In genomic region chr10:89073719-89074118, GRCh38 we compare ENCODE assay signal across 25 cellular contexts.
DNase-seq lines count a peak whose midpoint lies in the region; FAIRE-seq and TF ChIP-seq lines count a peak whose summit lies in the region.
"Had no signal": no experiment of that assay in that cellular context is flagged by ENCODE, and none has a peak within 500 bp of the region (broad histone marks: within the 10 kb centered on the region; RNA-seq: fewer than 3 reads in every experiment).

No MANE protein-coding gene starts in this region.

- no TSS peak for BruUV-seq in endothelial cell of umbilical vein (replicated peaks; lab: Mats Ljungman, UMichigan)

- H3K23ac ChIP-seq in mesenchymal stem cell (ENCODE audit: low read length in 2 of 2) = no peak overlapping the region

- FAIRE-seq in endothelial cell of umbilical vein (lab: Jason Lieb, UNC) = no peak
- FAIRE-seq: pancreas had no signal

- TF ChIP-seq POLR2A in endothelial cell of umbilical vein (IDR thresholded peaks at IDR 0.05; ENCODE audit: low read depth, low read length) = no peak

- no peaks in the 10 kb centered on the region for H4K20me1 ChIP-seq in endothelial cell of umbilical vein (replicated peaks; ENCODE audit: control insufficient read depth, extremely low read depth, insufficient read depth, low read length)

- H3K4me2 ChIP-seq in endothelial cell of umbilical vein (ENCODE audit: insufficient read depth, low read length) (peak overlapping the region; percentile 50), mesenchymal stem cell (ENCODE audit: low read length, poor library complexity, severe bottlenecking) (no peak overlapping the region)

- no peak overlapping the region for H4K8ac ChIP-seq in mesenchymal stem cell (ENCODE audit: low read length)

- H2AFZ ChIP-seq in endothelial cell of umbilical vein (ENCODE audit: low read depth, low read length) (peak overlapping the region; percentile 52), mesenchymal stem cell (ENCODE audit: low read depth, low read length) (no peak overlapping the region)

- no peaks in the 10 kb centered on the region for H3K9me3 ChIP-seq in endothelial cell of umbilical vein (replicated peaks; ENCODE audit: control insufficient read depth, insufficient read depth, low read length)
- H3K9me3 ChIP-seq in mesenchymal stem cell (ENCODE audit: control insufficient read depth, low read length) = no peaks in the 10 kb centered on the region
- H3K9me3 ChIP-seq: pancreas had no signal

- H3K27ac ChIP-seq in endothelial cell of umbilical vein (ENCODE audit: insufficient read depth, low read depth, low read length) = peak overlapping the region; percentile 60
- no peak overlapping the region for H3K27ac ChIP-seq in mesenchymal stem cell (ENCODE audit: low read length, poor library complexity, severe bottlenecking)
- H3K27ac ChIP-seq in urinary bladder (ENCODE audit: low read depth) = peak overlapping the region; percentile 69
- H3K27ac ChIP-seq: foreskin keratinocyte, pancreas had no signal

- H3K4ac ChIP-seq in mesenchymal stem cell (ENCODE audit: low read depth in 1 of 2, low read length in 2 of 2) = no peak overlapping the region

- 95% methylated on average over 2 of the region's 2 CpGs for WGBS in mesenchymal stem cell
- 64% methylated on average over 2 of the region's 2 CpGs for WGBS in urinary bladder

- no peaks in the 10 kb centered on the region for H3K79me2 ChIP-seq in endothelial cell of umbilical vein (ENCODE audit: control insufficient read depth, insufficient read depth, low read length)

- H4K91ac ChIP-seq in mesenchymal stem cell (ENCODE audit: low read length) = no peak overlapping the region

- intact Hi-C loops in endothelial cell of umbilical vein (cut with micrococcal nuclease) = loop anchor here (2.0 kb wide), 1 partner anchor 41 kb away; no protein-coding TSS in a partner anchor

- H3K27me3 ChIP-seq in endothelial cell of umbilical vein (ENCODE audit: control insufficient read depth in 2 of 2, insufficient read depth in 2 of 2, low read length in 2 of 2) (no peaks in the 10 kb centered on the region), mesenchymal stem cell (ENCODE audit: control insufficient read depth in 1 of 2, insufficient read depth in 1 of 2, low read length in 2 of 2) (no peaks in the 10 kb centered on the region)
- H3K27me3 ChIP-seq: pancreas had no signal

- H3K4me1 ChIP-seq in endothelial cell of umbilical vein (ENCODE audit: control insufficient read depth, extremely low read depth, insufficient read depth, low read length) (peaks cover 23% of the 10 kb centered on the region), mesenchymal stem cell (ENCODE audit: control insufficient read depth, insufficient read depth, low read depth, low read length) (no peaks in the 10 kb centered on the region), urinary bladder (ENCODE audit: insufficient read depth) (no peaks in the 10 kb centered on the region)
- H3K4me1 ChIP-seq: foreskin keratinocyte, pancreas had no signal

- CTCF ChIA-PET in endothelial cell of umbilical vein (lab: Charles Lee) = interaction anchor here (0.8 kb wide), 2 partner anchors 11 to 134 kb away, joined by 3 to 4 read pairs; partner anchors contain the start of gene CH25H

- H2BK120ac ChIP-seq in mesenchymal stem cell (ENCODE audit: low read depth, low read length) = no peak overlapping the region

- H3K79me1 ChIP-seq in mesenchymal stem cell (replicated peaks; ENCODE audit: low read length, poor library complexity, severe bottlenecking) = no peaks in the 10 kb centered on the region

- no peak overlapping the region for H3K14ac ChIP-seq in mesenchymal stem cell (ENCODE audit: low read length in 2 of 2)

- H2BK12ac ChIP-seq in mesenchymal stem cell (ENCODE audit: low read length in 2 of 2) = no peak overlapping the region

- dilution Hi-C loops in endothelial cell of umbilical vein (cut with MboI; ENCODE audit: extremely low pct_ligation_motif_present, low sequenced_read_pairs) = no loop called here

- H2BK5ac ChIP-seq in mesenchymal stem cell (ENCODE audit: low read depth, low read length, poor library complexity, severe bottlenecking) = no peak overlapping the region

- DNase-seq in RPMI7951 (ENCODE audit: low read depth) (peak; percentile 36), endothelial cell of umbilical vein (ENCODE audit: low read depth, low spot score) (no peak), mesenchymal stem cell (peak; percentile 39), NCI-H2227 treated with DMSO at 0.1 percent for 48 hours (lab: John Stamatoyannopoulos, UW) (no peak), NCI-H510A treated with DMSO at 0.1 percent for 48 hours (lab: John Stamatoyannopoulos, UW) (no peak)
- no peak for DNase-seq in activated CD4-positive, CD25-positive, alpha-beta regulatory T cell (lab: John Stamatoyannopoulos, UW)
- DNase-seq: activated B cell treated with CpG ODN at 0.5 μM for 24 hours; activated CD8-positive, alpha-beta T cell treated with anti-CD3 and anti-CD28 coated beads for 36 hours; activated naive CD4-positive, alpha-beta T cell treated with anti-CD3 and anti-CD28 coated beads for 36 hours; activated T-cell treated with anti-CD3 and anti-CD28 coated beads, Interleukin-2, amount 50 U/mL, for 1 hour; AML-193; anterior cingulate cortex; DND-41; endodermal cell; foreskin keratinocyte; HCEC 1CT; islet precursor cell; naive thymus-derived CD4-positive, alpha-beta T cell; NCI-H1092; NCI-H2081; stimulated activated CD4-positive, alpha-beta T cell treated with anti-CD3 and anti-CD28 coated beads, Interleukin-2, amount 100 ng/mL, for 24 hours; stimulated activated naive CD4-positive, alpha-beta T cell treated with Interleukin-2 at 50 U/mL for 16 hours had no signal

- no peak overlapping the region for H2AK5ac ChIP-seq in mesenchymal stem cell (ENCODE audit: low read length, severe bottlenecking)

- H3K4me3 ChIP-seq in endothelial cell of umbilical vein (replicated peaks in 1 of 3; ENCODE audit: insufficient read depth in 1 of 3, low read depth in 1 of 3, low read length in 3 of 3) (no peak overlapping the region), mesenchymal stem cell (ENCODE audit: insufficient read depth in 1 of 2, low read depth in 1 of 2, low read length in 2 of 2) (peak overlapping the region in 1 of 2 experiments; percentile 16), urinary bladder (ENCODE audit: low read depth, low read length) (no peak overlapping the region)
- H3K4me3 ChIP-seq: pancreas, skin epidermis had no signal

- no peaks in the 10 kb centered on the region for H3K9me1 ChIP-seq in endothelial cell of umbilical vein (replicated peaks; ENCODE audit: control insufficient read depth, extremely low read depth, insufficient read depth, low read length)

- POLR2A ChIA-PET in endothelial cell of umbilical vein (lab: Charles Lee) = no interaction called here

- H3K9ac ChIP-seq in endothelial cell of umbilical vein (replicated peaks; ENCODE audit: extremely low read depth, insufficient read depth, low read length) = no peak overlapping the region
- peak overlapping the region; percentile 48 for H3K9ac ChIP-seq in mesenchymal stem cell (ENCODE audit: low read length)

- no peak overlapping the region for H3K18ac ChIP-seq in mesenchymal stem cell (ENCODE audit: low read depth in 1 of 2, low read length in 2 of 2)

- H2BK15ac ChIP-seq in mesenchymal stem cell (ENCODE audit: low read depth, poor library complexity, severe bottlenecking) = no peak overlapping the region

- no peak for TF ChIP-seq CTCF in endothelial cell of umbilical vein (IDR thresholded peaks at IDR 0.05; ENCODE audit: extremely low read depth in 1 of 2, insufficient read depth in 1 of 2, low read depth in 1 of 2, low read length in 2 of 2)

- H3K36me3 ChIP-seq in endothelial cell of umbilical vein (ENCODE audit: control insufficient read depth in 2 of 2, extremely low read depth in 1 of 2, insufficient read depth in 2 of 2, low read length in 2 of 2) = no peaks in the 10 kb centered on the region
- no peaks in the 10 kb centered on the region for H3K36me3 ChIP-seq in mesenchymal stem cell (ENCODE audit: control insufficient read depth in 1 of 2, insufficient read depth in 2 of 2, low read depth in 1 of 2, low read length in 2 of 2)
- H3K36me3 ChIP-seq in urinary bladder (ENCODE audit: insufficient read depth) = no peaks in the 10 kb centered on the region
- H3K36me3 ChIP-seq: pancreas had no signal

TF ChIP-seq in endothelial cell of umbilical vein, 7 proteins besides CTCF, POLR2A, EP300 and RAD21:
- peak; percentile 40 for TF ChIP-seq GATA2 (IDR thresholded peaks at IDR 0.05; ENCODE audit: insufficient read depth, insufficient read length, low read depth, low read length)
- TF ChIP-seq POLR2AphosphoS5 (IDR thresholded peaks at IDR 0.05; ENCODE audit: insufficient read depth, low read depth, low read length) = no peak

Comparison
In these comparisons a context has a peak if more than half of its experiments do, and no peak if none do; other contexts are left out.
1. DNase-seq: peak in RPMI7951 (single experiment) and mesenchymal stem cell (single experiment); none in endothelial cell of umbilical vein (single experiment), activated CD4-positive, CD25-positive, alpha-beta regulatory T cell (0 of 4), NCI-H2227 treated with DMSO at 0.1 percent for 48 hours (single experiment) and NCI-H510A treated with DMSO at 0.1 percent for 48 hours (single experiment).